ENCODE assay signal across 12 cellular contexts in the genomic region with DNA sequence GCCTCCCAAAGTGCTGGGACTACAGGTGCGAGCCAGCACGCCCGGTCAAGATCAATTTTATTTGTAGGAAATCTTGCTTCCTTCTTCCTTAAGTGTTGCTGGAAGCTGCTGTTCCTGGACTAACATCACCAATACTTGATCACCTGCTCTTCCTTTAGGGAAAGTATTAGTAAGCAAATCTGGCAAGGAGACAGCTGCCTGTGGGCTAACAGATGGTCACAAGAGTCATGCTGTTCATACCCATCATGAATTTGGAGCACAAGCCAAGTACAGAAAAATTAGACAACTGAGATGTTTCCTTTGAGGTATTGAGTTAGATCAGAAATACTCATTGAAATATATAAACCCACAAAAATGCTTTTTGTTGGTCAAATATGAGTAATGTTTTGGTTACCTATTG. TPM values are rescaled to one million over a fixed set of nuclear protein-coding genes. Genes with fewer than 3 reads are reported as not detected.
DNase-seq lines count a peak whose midpoint lies in the region; ATAC-seq and TF ChIP-seq lines count a peak whose summit lies in the region.
"Had no signal": no experiment of that assay in that cellular context is flagged by ENCODE, and none has a peak within 500 bp of the region (broad histone marks: within the 10 kb centered on the region; RNA-seq: fewer than 3 reads in every experiment).

No MANE protein-coding gene starts in this region.

- H3K9me3 Mint-ChIP-seq in T-cell: no peaks in the 10 kb centered on the region
- H3K9me3 Mint-ChIP-seq: immature natural killer cell; T-helper 2 cell treated with Interferon-gamma antibody and Interleukin-4, amounts not matched to agents 5 μg/mL and 100 μg/mL, for 36 hours had no signal

- H3K36me3 Mint-ChIP-seq in T-cell: peaks cover 2% of the 10 kb centered on the region
- H3K36me3 Mint-ChIP-seq: immature natural killer cell had no signal

- CTCF ChIA-PET in T-cell (lab: Charles Lee): interaction anchor here in 1 of 2 donors (0.5 kb wide), 1 partner anchor 49 kb away, joined by 3 read pairs; no protein-coding TSS in a partner anchor

- no peak overlapping the region for H3K4me3 Mint-ChIP-seq in T-cell
- H3K4me3 Mint-ChIP-seq: immature natural killer cell; T-helper 2 cell treated with Interferon-gamma antibody and Interleukin-4, amounts not matched to agents 5 μg/mL and 100 μg/mL, for 36 hours had no signal

- TF ChIP-seq CTCF in WERI-Rb-1 (IDR thresholded peaks at IDR 0.05; ENCODE audit: low read depth, low read length) (no peak), foreskin keratinocyte (conservative IDR thresholded peaks at IDR 0.05) (no peak)

- H3K27ac ChIP-seq in WERI-Rb-1 (no peak overlapping the region), foreskin keratinocyte (no peak overlapping the region)

- peaks cover 21% of the 10 kb centered on the region for H3K4me1 ChIP-seq in foreskin keratinocyte

- no peaks in the 10 kb centered on the region for H3K4me1 Mint-ChIP-seq in T-cell
- H3K4me1 Mint-ChIP-seq: immature natural killer cell had no signal

- H3K27me3 ChIP-seq in WERI-Rb-1 (ENCODE audit: insufficient read depth, low read depth, severe bottlenecking) (no peaks in the 10 kb centered on the region), foreskin keratinocyte (no peaks in the 10 kb centered on the region)

- POLR2A ChIA-PET in T-cell (lab: Charles Lee): interaction anchor here in 1 of 2 donors (0.5 kb wide), 1 partner anchor 15 kb away, joined by 3 read pairs; no protein-coding TSS in a partner anchor

- DNase-seq in AG08396 (ENCODE audit: low spot score) (peak; percentile 52), NCI-H1694 (lab: John Stamatoyannopoulos, UW) (peak; percentile 94), WERI-Rb-1 (peak; percentile 19), foreskin keratinocyte (peak; percentile 74 to 92), KBM-7 (no peak), SHP77 treated with DMSO at 0.1 percent for 48 hours (lab: John Stamatoyannopoulos, UW) (no peak), T-cell (no peak)
- DNase-seq: immature natural killer cell, Kasumi-1, NCI-H774 had no signal

- no peak overlapping the region for H3K4me3 ChIP-seq in WERI-Rb-1 (ENCODE audit: low read depth, low read length)

- peak; percentile 90 for ATAC-seq in foreskin keratinocyte
- no peak for ATAC-seq in HG02678 (IDR thresholded peaks at IDR 0.05; ENCODE audit: unreplicated experiment)
- ATAC-seq in T-cell (replicated peaks in 1 of 4): no peak

- H3K27ac Mint-ChIP-seq in T-cell: no peak overlapping the region
- H3K27ac Mint-ChIP-seq: immature natural killer cell; T-helper 2 cell treated with Interferon-gamma antibody and Interleukin-4, amounts not matched to agents 5 μg/mL and 100 μg/mL, for 36 hours had no signal

- H3K9me3 ChIP-seq in WERI-Rb-1 (ENCODE audit: severe bottlenecking): no peaks in the 10 kb centered on the region

- H3K27me3 Mint-ChIP-seq in T-cell: peaks cover 3 to 5% of the 10 kb centered on the region in 2 donors

- in situ Hi-C loops in KBM-7 (cut with MboI; ENCODE audit: low pct_unique_long_range_greater_than_20kb, low sequenced_read_pairs): no loop called here

- no peaks in the 10 kb centered on the region; the same call in 1 of the 2 replicates for H3K36me3 ChIP-seq in WERI-Rb-1

RNA-seq across cellular contexts. Expression of a gene that starts 27.9 kb away (rescaled TPM):
- total RNA-seq in foreskin keratinocyte (38.0 and 47.6 TPM in 2 replicates), T-cell (1 to 10 TPM in 4 of 5 donors, under 1 TPM in 1; 0.92 to 2.6 (median 1.5) TPM)
- polyA plus RNA-seq in foreskin keratinocyte: 29.5 and 34.8 TPM in 2 replicates

Comparison
In these comparisons a context has a peak if more than half of its experiments do, and no peak if none do; other contexts are left out.
1. DNase-seq: peak in AG08396 (single experiment), NCI-H1694 (single experiment), WERI-Rb-1 (single experiment) and foreskin keratinocyte (2 of 2); none in KBM-7 (single experiment), SHP77 treated with DMSO at 0.1 percent for 48 hours (single experiment) and T-cell (0 of 34).
2. RNA of a gene that starts 27.9 kb away (total RNA-seq): 38.0 to 47.6 TPM in foreskin keratinocyte; 0.92 to 2.6 TPM in T-cell; every median in the first group is over 10 times any median in the second.